In genomic region chr15:76353903-76354302, GRCh38 we compare ENCODE assay signal across 23 cellular contexts. TPM values are rescaled to one million over a fixed set of nuclear protein-coding genes. Genes with fewer than 3 reads are reported as not detected.
DNase-seq lines count a peak whose midpoint lies in the region; ATAC-seq and TF ChIP-seq lines count a peak whose summit lies in the region.
"Had no signal": no experiment of that assay in that cellular context is flagged by ENCODE, and none has a peak within 500 bp of the region (broad histone marks: within the 10 kb centered on the region; RNA-seq: fewer than 3 reads in every experiment).

No MANE protein-coding gene starts in this region.

- H3K9me2 ChIP-seq in hepatocyte (replicated peaks; ENCODE audit: insufficient read depth): no peaks in the 10 kb centered on the region

- in situ Hi-C loops in GM13977 (cut with MboI; ENCODE audit: low pct_unique_long_range_greater_than_20kb, low sequenced_read_pairs, unreplicated experiment): no loop called here

- POLR2A ChIA-PET in Caco-2 (lab: Charles Lee): interaction anchor here (0.9 to 2.0 kb wide), 2 partner anchors 8 to 17 kb away, joined by 3 to 13 read pairs; partner anchors contain the start of gene ISL2
- POLR2A ChIA-PET in HEK293 (lab: Yijun Ruan, JAX): interaction anchor here (2.2 kb wide), 1 partner anchor 18 kb away, joined by 9 read pairs; the partner anchor contains the start of gene ISL2

- peaks cover 10% of the 10 kb centered on the region for H3K79me2 ChIP-seq in hepatocyte

- peak; percentile 85 to 97 (median 90) for ATAC-seq in right lobe of liver
- ATAC-seq: A549 had no signal

- intact Hi-C loops in Caco-2 (cut with micrococcal nuclease; ENCODE audit: unreplicated experiment) (no loop called here), right lobe of liver (cut with DNase I) (no loop called here), sigmoid colon (cut with DNase I) (no loop called here)

- no peaks in the 10 kb centered on the region for H3K27me3 Mint-ChIP-seq in Caco-2 (ENCODE audit: insufficient read depth, unreplicated experiment)

- H3K4me3 Mint-ChIP-seq in Caco-2 (ENCODE audit: unreplicated experiment): peak overlapping the region; percentile 34
- H3K4me3 Mint-ChIP-seq: CD14-positive monocyte; CD4-positive, alpha-beta T cell; CD8-positive, alpha-beta memory T cell had no signal

- H3K27me3 ChIP-seq in Caco-2 (replicated peaks; ENCODE audit: control insufficient read depth, insufficient read depth, low read length) (no peaks in the 10 kb centered on the region), hepatocyte (no peaks in the 10 kb centered on the region), right lobe of liver (no peaks in the 10 kb centered on the region), sigmoid colon (peaks cover 0 to 1% (median under 1%) of the 10 kb centered on the region in 3 donors)

- no peaks in the 10 kb centered on the region for H3K9me3 ChIP-seq in Caco-2
- no peaks in the 10 kb centered on the region for H3K9me3 ChIP-seq in HEK293 (ENCODE audit: control insufficient read depth, insufficient read depth, low read depth, low read length)
- no peaks in the 10 kb centered on the region for H3K9me3 ChIP-seq in hepatocyte (ENCODE audit: low read depth)
- H3K9me3 ChIP-seq in right lobe of liver: no peaks in the 10 kb centered on the region
- H3K9me3 ChIP-seq in sigmoid colon: no peaks in the 10 kb centered on the region
- H3K9me3 ChIP-seq: A549; BE2C; BLaER1 treated with 17β-estradiol and CSF1 and Interleukin-3, amounts not matched to agents 10 nM and 100 nM; HAP-1 had no signal

- H3K36me3 ChIP-seq in Caco-2 (ENCODE audit: control insufficient read depth, insufficient read depth, low read length): no peaks in the 10 kb centered on the region
- no peaks in the 10 kb centered on the region; a peak in 1 of 3 replicates for H3K36me3 ChIP-seq in HEK293 (ENCODE audit: control insufficient read depth in 2 of 2, insufficient read depth in 1 of 2, low read length in 2 of 2)
- H3K36me3 ChIP-seq in hepatocyte (replicated peaks; ENCODE audit: insufficient read depth, low read depth): no peaks in the 10 kb centered on the region
- no peaks in the 10 kb centered on the region for H3K36me3 ChIP-seq in right lobe of liver
- H3K36me3 ChIP-seq in sigmoid colon: no peaks in the 10 kb centered on the region
- H3K36me3 ChIP-seq: BE2C; BLaER1 treated with 17β-estradiol and CSF1 and Interleukin-3, amounts not matched to agents 10 nM and 100 nM; HAP-1 had no signal

- BruUV-seq in Caco-2 (replicated peaks; lab: Mats Ljungman, UMichigan): no TSS peak

- peak overlapping the region; percentile 43 for H3K4me2 ChIP-seq in hepatocyte
- H3K4me2 ChIP-seq: A549; BLaER1 treated with 17β-estradiol and CSF1 and Interleukin-3, amounts not matched to agents 10 nM and 100 nM had no signal

- no peak for TF ChIP-seq POLR2A in right lobe of liver (IDR thresholded peaks at IDR 0.05)
- no peak for TF ChIP-seq POLR2A in sigmoid colon (IDR thresholded peaks at IDR 0.05)

- H3K36me3 Mint-ChIP-seq in Caco-2 (ENCODE audit: insufficient read depth, unreplicated experiment): peaks cover 6% of the 10 kb centered on the region

- peaks cover 29% of the 10 kb centered on the region for H3K4me1 ChIP-seq in Caco-2
- H3K4me1 ChIP-seq in HEK293 (ENCODE audit: control insufficient read depth, insufficient read depth, low read length): peaks cover 10% of the 10 kb centered on the region
- H3K4me1 ChIP-seq in hepatocyte (ENCODE audit: insufficient read depth): peaks cover 9% of the 10 kb centered on the region
- no peaks in the 10 kb centered on the region for H3K4me1 ChIP-seq in right lobe of liver
- no peaks in the 10 kb centered on the region for H3K4me1 ChIP-seq in sigmoid colon
- H3K4me1 ChIP-seq: BE2C; BLaER1 treated with 17β-estradiol and CSF1 and Interleukin-3, amounts not matched to agents 10 nM and 100 nM had no signal

- no peak for TF ChIP-seq EP300 in sigmoid colon (IDR thresholded peaks at IDR 0.05)

- 60% methylated on average over 10 of the region's 10 CpGs for WGBS in hepatocyte (ENCODE audit: low lambda C conversion rate, missing lambda C conversion rate)
- 55% methylated on average over 10 of the region's 10 CpGs for WGBS in right lobe of liver (ENCODE audit: insufficient coverage, low coverage, low lambda C conversion rate, missing lambda C conversion rate)
- WGBS in sigmoid colon, 2 donors: 82 to 93% methylated on average over 10 of the region's 10 CpGs

- H3K27ac ChIP-seq in HEK293 (ENCODE audit: extremely low read depth, low read depth, low read length) (no peak overlapping the region), hepatocyte (peak overlapping the region; percentile 39), right lobe of liver (no peak overlapping the region), sigmoid colon (no peak overlapping the region)
- H3K27ac ChIP-seq: A549; BLaER1 treated with 17β-estradiol and CSF1 and Interleukin-3, amounts not matched to agents 10 nM and 100 nM had no signal

- TF ChIP-seq CTCF in Caco-2 (IDR thresholded peaks at IDR 0.05; ENCODE audit: insufficient read depth in 1 of 2, low read depth in 1 of 2, low read length in 1 of 2, severe bottlenecking in 1 of 2, unreplicated experiment in 1 of 2): no peak
- no peak for TF ChIP-seq CTCF in HEK293 (tag by site-specific recombination; IDR thresholded peaks at IDR 0.05)
- no peak for TF ChIP-seq CTCF in hepatocyte (IDR thresholded peaks at IDR 0.05; ENCODE audit: poor library complexity)
- TF ChIP-seq CTCF in right lobe of liver (IDR thresholded peaks at IDR 0.05): no peak
- no peak for TF ChIP-seq CTCF in GM13977 (IDR thresholded peaks at IDR 0.05; ENCODE audit: extremely low read depth, insufficient read depth, missing control alignments)
- no peak for TF ChIP-seq CTCF in sigmoid colon (IDR thresholded peaks at IDR 0.05)

- H3K4me3 ChIP-seq in Caco-2 (ENCODE audit: low read depth, low read length): no peak overlapping the region
- H3K4me3 ChIP-seq in HEK293 (ENCODE audit: low read depth, low read length): no peak overlapping the region
- no peak overlapping the region for H3K4me3 ChIP-seq in hepatocyte
- no peak overlapping the region for H3K4me3 ChIP-seq in right lobe of liver
- no peak overlapping the region for H3K4me3 ChIP-seq in sigmoid colon
- H3K4me3 ChIP-seq: A549; BLaER1 treated with 17β-estradiol and CSF1 and Interleukin-3, amounts not matched to agents 10 nM and 100 nM; HAP-1 had no signal

- DNase-seq in Caco-2 (no peak), hepatocyte (ENCODE audit: low spot score) (no peak), right lobe of liver (peak; percentile 48 to 69 (median 68)), GM13977 (ENCODE audit: low spot score) (no peak), anterior cingulate cortex (lab: John Stamatoyannopoulos, UW) (no peak), sigmoid colon (no peak)
- DNase-seq in stimulated activated naive CD4-positive, alpha-beta T cell treated with Interleukin-2 at 50 U/mL for 16 hours (lab: John Stamatoyannopoulos, UW): no peak
- DNase-seq: 8988T; ACHN; AML-193; BE2C; Calu3; CD4-positive, alpha-beta T cell; CD8-positive, alpha-beta memory T cell; DMS53; DMS79 treated with DMSO at 0.1 percent for 48 hours; GF-D8; GOT3 had no signal

- CTCF ChIA-PET in Caco-2 (lab: Charles Lee): no interaction called here
- CTCF ChIA-PET in HEK293 (lab: Yijun Ruan, JAX): interaction anchor here (1.8 kb wide), 1 partner anchor 16 kb away, joined by 6 read pairs; no protein-coding TSS in a partner anchor

- no peaks in the 10 kb centered on the region for H4K20me1 ChIP-seq in hepatocyte (ENCODE audit: insufficient read depth, poor library complexity, severe bottlenecking)

- H2AFZ ChIP-seq in hepatocyte: no peak overlapping the region

- H3K4me1 Mint-ChIP-seq in Caco-2 (ENCODE audit: low read depth, unreplicated experiment): peaks cover 20% of the 10 kb centered on the region
- H3K4me1 Mint-ChIP-seq: CD14-positive monocyte; CD8-positive, alpha-beta memory T cell had no signal

- no peak overlapping the region for H3K27ac Mint-ChIP-seq in Caco-2 (ENCODE audit: unreplicated experiment)
- H3K27ac Mint-ChIP-seq: CD14-positive monocyte; CD4-positive, alpha-beta T cell; CD8-positive, alpha-beta memory T cell had no signal

- no peaks in the 10 kb centered on the region for H3K9me3 Mint-ChIP-seq in Caco-2 (ENCODE audit: unreplicated experiment)
- H3K9me3 Mint-ChIP-seq: CD4-positive, alpha-beta T cell; CD8-positive, alpha-beta memory T cell had no signal

TF ChIP-seq in HEK293, 187 proteins besides CTCF, POLR2A, EP300 and RAD21:
- TF ChIP-seq ZNF600 (tag by site-specific recombination; IDR thresholded peaks at IDR 0.05) (0 out of 2 replicates have a peak, but pooled peaks have one; percentile 30), SCRT1 (tag by site-specific recombination; IDR thresholded peaks at IDR 0.05; ENCODE audit: borderline replicate concordance) (no peak)

RNA-seq across cellular contexts. Expression of gene ISL2, which starts 17.3 kb away (rescaled TPM):
- total RNA-seq in Caco-2 (2022) (11.0 TPM in 2 replicates), hepatocyte (3.9 and 5.3 TPM in 2 replicates), right lobe of liver (not detected), sigmoid colon (1 to 10 TPM; 2.2 to 6.4 (median 2.8) TPM)
- polyA plus RNA-seq in hepatocyte (3.3 and 4.7 TPM in 2 replicates), sigmoid colon (1 to 10 TPM in 1 of 3 donors, under 1 TPM in 1, not detected in 1; 0.52 to 2.4 TPM)
- total RNA-seq: CD4-positive, alpha-beta T cell had no signal
- polyA plus RNA-seq: CD8-positive, alpha-beta memory T cell had no signal

RNA-seq across cellular contexts. Expression of gene ETFA, which starts 42.6 kb away (rescaled TPM):
- total RNA-seq in Caco-2 (2022): 241 and 260 TPM in 2 replicates
- total RNA-seq in hepatocyte: 154 and 175 TPM in 2 replicates
- polyA plus RNA-seq in hepatocyte: 185 and 193 TPM in 2 replicates
- 100 to 1,000 TPM; 208 to 302 (median 274) TPM for total RNA-seq in right lobe of liver
- total RNA-seq in sigmoid colon: 100 to 1,000 TPM in 1 of 4 donors, 10 to 100 TPM in 3; 58.4 to 102 (median 82.0) TPM
- polyA plus RNA-seq in sigmoid colon: 100 to 1,000 TPM; 191 to 476 (median 258) TPM

Comparison
In these comparisons a context has a peak if more than half of its experiments do, and no peak if none do; other contexts are left out.
1. DNase-seq: peak in right lobe of liver (3 of 3); none in Caco-2 (0 of 2), hepatocyte (single experiment), GM13977 (single experiment), anterior cingulate cortex (0 of 58), sigmoid colon (single experiment) and stimulated activated naive CD4-positive, alpha-beta T cell treated with Interleukin-2 at 50 U/mL for 16 hours (single experiment).